Comparison of ENCODE assay signal across 1 cellular context in genomic region chr19:49805822-49806612, GRCh38.
A peak's percentile ranks its signal among the peaks of the same experiment; 100 is the strongest.
TF ChIP-seq lines count a peak whose summit lies in the region.

No MANE protein-coding gene starts in this region.

TF ChIP-seq in HepG2, 621 proteins besides CTCF, POLR2A, EP300 and RAD21:
- TF ChIP-seq NRL (CRISPR knock-in tag; IDR thresholded peaks at IDR 0.05; ENCODE audit: borderline replicate concordance) (no peak), NFRKB (IDR thresholded peaks at IDR 0.05) (no peak), ZNF629 (CRISPR knock-in tag; conservative IDR thresholded peaks at IDR 0.05) (peak; percentile 82)
